8 cellular contexts compared by ENCODE assay signal in genomic region chr6:166998256-166999144, GRCh38. TPM values are rescaled to one million over a fixed set of nuclear protein-coding genes. Genes with fewer than 3 reads are reported as not detected.
DNase-seq lines count a peak whose midpoint lies in the region; ATAC-seq and TF ChIP-seq lines count a peak whose summit lies in the region.

No MANE protein-coding gene starts in this region.

- peak overlapping the region; percentile 63 for H3K4me3 ChIP-seq in CD8-positive, alpha-beta T cell (ENCODE audit: low read depth, low read length)
- peak overlapping the region; percentile 87 to 99 (median 95) for H3K4me3 ChIP-seq in esophagus muscularis mucosa

- peaks cover 20% of the 10 kb centered on the region for H3K4me1 ChIP-seq in CD8-positive, alpha-beta T cell (ENCODE audit: insufficient read depth, low read length)
- peaks cover 3 to 40% (median 34%) of the 10 kb centered on the region in 4 donors for H3K4me1 ChIP-seq in esophagus muscularis mucosa

- H3K4me3 Mint-ChIP-seq in CD8-positive, alpha-beta T cell = peak overlapping the region; percentile 86
- peak overlapping the region; percentile 89 for H3K4me3 Mint-ChIP-seq in neural crest cell

- H3K4me1 Mint-ChIP-seq in CD8-positive, alpha-beta T cell (ENCODE audit: low read depth) = peaks cover 28% of the 10 kb centered on the region
- H3K4me1 Mint-ChIP-seq in neural crest cell = peaks cover 29% of the 10 kb centered on the region

- TF ChIP-seq POLR2A in esophagus muscularis mucosa (IDR thresholded peaks at IDR 0.05; ENCODE audit: low read depth) = no peak

- intact Hi-C loops in CD8-positive, alpha-beta T cell (cut with DNase I, micrococcal nuclease) = loop anchor here (1.0 to 5.0 kb wide), 7 partner anchors 42 to 616 kb away; partner anchors contain the start of genes RNASET2 (in 2 of the 2), MPC1 (in 1 of the 2) and RPS6KA2 (in 1 of the 2)
- intact Hi-C loops in esophagus muscularis mucosa (cut with DNase I) = loop anchor here (2.0 to 5.0 kb wide), 2 partner anchors 42 to 144 kb away; partner anchors contain the start of gene RNASET2

- H3K27me3 ChIP-seq in CD8-positive, alpha-beta T cell (ENCODE audit: insufficient read depth, low read length) = no peaks in the 10 kb centered on the region
- no peaks in the 10 kb centered on the region for H3K27me3 ChIP-seq in esophagus muscularis mucosa

- POLR2A ChIA-PET in CD8-positive, alpha-beta T cell (lab: Charles Lee) = interaction anchor here (1.0 to 2.1 kb wide), 2 partner anchors 42 kb away, joined by 3 to 16 read pairs; partner anchors contain the start of gene RNASET2

- no peaks in the 10 kb centered on the region for H3K36me3 ChIP-seq in CD8-positive, alpha-beta T cell (ENCODE audit: insufficient read depth, low read length)
- H3K36me3 ChIP-seq in esophagus muscularis mucosa = peaks cover 0 to 4% (median 0%) of the 10 kb centered on the region in 4 donors

- CTCF ChIA-PET in CD8-positive, alpha-beta T cell (lab: Charles Lee) = interaction anchor here (0.9 to 1.8 kb wide), 2 partner anchors 9 to 212 kb away, joined by 3 to 9 read pairs; no protein-coding TSS in a partner anchor

- WGBS in esophagus muscularis mucosa = 6% methylated on average over 7 of the region's 96 CpGs

- H3K36me3 Mint-ChIP-seq in CD8-positive, alpha-beta T cell = peaks cover 14% of the 10 kb centered on the region
- peaks cover 23% of the 10 kb centered on the region for H3K36me3 Mint-ChIP-seq in neural crest cell (ENCODE audit: low read depth)

- no peak for ATAC-seq in CD8-positive, alpha-beta T cell
- peak; percentile 18 for ATAC-seq in GM19395 (IDR thresholded peaks at IDR 0.05; ENCODE audit: unreplicated experiment)
- ATAC-seq in HG03457 (IDR thresholded peaks at IDR 0.05; ENCODE audit: unreplicated experiment) = peak; percentile 2

- no peak for TF ChIP-seq CTCF in CD8-positive, alpha-beta T cell (IDR thresholded peaks at IDR 0.05)
- TF ChIP-seq CTCF in esophagus muscularis mucosa (IDR thresholded peaks at IDR 0.05) (no peak), neural crest cell (conservative IDR thresholded peaks at IDR 0.05) (no peak)

- no peak for TF ChIP-seq EP300 in esophagus muscularis mucosa (IDR thresholded peaks at IDR 0.05)

- peak overlapping the region; percentile 28 for H3K27ac ChIP-seq in CD8-positive, alpha-beta T cell (ENCODE audit: low read depth, low read length)
- peak overlapping the region; percentile 71 to 78 (median 72) for H3K27ac ChIP-seq in esophagus muscularis mucosa (replicated peaks in 1 of 4)

- no peak overlapping the region for H3K27ac Mint-ChIP-seq in CD8-positive, alpha-beta T cell
- H3K27ac Mint-ChIP-seq in neural crest cell (ENCODE audit: unreplicated experiment) = no peak overlapping the region

- no peaks in the 10 kb centered on the region for H3K9me3 Mint-ChIP-seq in CD8-positive, alpha-beta T cell
- peaks cover 3% of the 10 kb centered on the region for H3K9me3 Mint-ChIP-seq in neural crest cell

- H3K9me3 ChIP-seq in CD8-positive, alpha-beta T cell (ENCODE audit: low read length) = no peaks in the 10 kb centered on the region
- H3K9me3 ChIP-seq in esophagus muscularis mucosa = no peaks in the 10 kb centered on the region

- no peaks in the 10 kb centered on the region for H3K27me3 Mint-ChIP-seq in CD8-positive, alpha-beta T cell (ENCODE audit: low read depth)
- no peaks in the 10 kb centered on the region for H3K27me3 Mint-ChIP-seq in neural crest cell (ENCODE audit: low read depth)

- peak in 4 of 7 experiments; percentile 12 to 58 (median 20) for DNase-seq in CD8-positive, alpha-beta T cell
- DNase-seq in activated CD4-positive, alpha-beta T cell treated with anti-CD3 and anti-CD28 coated beads, Interleukin-2, amount 50 U/mL, for 1 hour = peak; percentile 4
- DNase-seq in esophagus muscularis mucosa (ENCODE audit: extremely low spot score) (peak; percentile 91), neural crest cell (ENCODE audit: low read depth, low spot score) (peak; percentile 22), midbrain (lab: John Stamatoyannopoulos, UW) (no peak), NCI-H146 treated with DMSO at 0.1 percent for 48 hours (lab: John Stamatoyannopoulos, UW; ENCODE audit: unreplicated experiment) (no peak)

RNA-seq across cellular contexts. Expression of gene CEP43, which starts 0.7 kb away (rescaled TPM):
- 1 to 10 TPM; 5.7 to 8.7 TPM for total RNA-seq in CD8-positive, alpha-beta T cell
- total RNA-seq in esophagus muscularis mucosa = 10 to 100 TPM in 1 of 4 donors, 1 to 10 TPM in 3; 6.6 to 18.0 (median 8.3) TPM
- total RNA-seq in neural crest cell = 36.5 and 42.2 TPM in 2 replicates

RNA-seq across cellular contexts. Expression of gene RNASET2, which starts 42.1 kb away (rescaled TPM):
- total RNA-seq in CD8-positive, alpha-beta T cell = 10 to 100 TPM; 93.1 to 98.9 TPM
- total RNA-seq in esophagus muscularis mucosa (10 to 100 TPM; 24.1 to 54.5 (median 30.4) TPM), neural crest cell (15.3 and 17.7 TPM in 2 replicates)

Comparison
In these comparisons a context has a peak if more than half of its experiments do, and no peak if none do; other contexts are left out.
1. DNase-seq: peak in CD8-positive, alpha-beta T cell (4 of 7), activated CD4-positive, alpha-beta T cell treated with anti-CD3 and anti-CD28 coated beads, Interleukin-2, amount 50 U/mL, for 1 hour (single experiment), esophagus muscularis mucosa (single experiment) and neural crest cell (single experiment); none in midbrain (single experiment) and NCI-H146 treated with DMSO at 0.1 percent for 48 hours (single experiment).